Comparison of ENCODE assay signal across 20 cellular contexts in genomic region chr20:18188446-18188845, GRCh38. TPM values are rescaled to one million over a fixed set of nuclear protein-coding genes. Genes with fewer than 3 reads are reported as not detected.
DNase-seq lines count a peak whose midpoint lies in the region; ATAC-seq and TF ChIP-seq lines count a peak whose summit lies in the region.
"Had no signal": no experiment of that assay in that cellular context is flagged by ENCODE, and none has a peak within 500 bp of the region (broad histone marks: within the 10 kb centered on the region; RNA-seq: fewer than 3 reads in every experiment).

No MANE protein-coding gene starts in this region.

- POLR2A ChIA-PET in OCI-LY7 (lab: Charles Lee), result interaction anchor here (0.5 to 0.7 kb wide), 2 partner anchors 1460 to 1897 kb away, joined by 3 read pairs; no protein-coding TSS in a partner anchor

- no peak overlapping the region for H2AFZ ChIP-seq in OCI-LY7 (ENCODE audit: low read length)
- H2AFZ ChIP-seq: PC-9 had no signal

- WGBS in adrenal gland, 4 donors, result 66 to 78% (median 76%) methylated on average over 3 of the region's 3 CpGs

- H4K20me1 ChIP-seq in OCI-LY7 (ENCODE audit: insufficient read depth, low read length), result no peaks in the 10 kb centered on the region

- H3K27me3 ChIP-seq in adipocyte (replicated peaks; ENCODE audit: control insufficient read depth, insufficient read depth, low read length) (no peaks in the 10 kb centered on the region), adrenal gland (no peaks in the 10 kb centered on the region)

- DNase-seq in Right ventricle myocardium inferior (ENCODE audit: missing footprints) (no peak), cardiac septum (ENCODE audit: low spot score) (no peak), adipocyte (ENCODE audit: low read depth) (peak; percentile 54), fibroblast of villous mesenchyme (ENCODE audit: low read depth) (peak; percentile 43), T-helper 9 cell (no peak), OCI-LY7 (ENCODE audit: low spot score) (no peak), adrenal gland (no peak)
- DNase-seq in stimulated activated CD4-positive, alpha-beta T cell treated with anti-CD3 and anti-CD28 coated beads, Interleukin-1b, Interleukin-23, amount 100 ng/mL, for 48 hours, result no peak
- DNase-seq: 8988T; CD4-positive, alpha-beta T cell; DMS79 treated with DMSO at 0.1 percent for 48 hours; H7; MM.1S; NCI-H1930; NCI-H2171; NCI-H446 treated with DMSO at 0.1 percent for 48 hours; NCI-H748 treated with DMSO at 0.1 percent for 48 hours; PC-9 had no signal

- no peak overlapping the region for H3K4me2 ChIP-seq in OCI-LY7 (ENCODE audit: low read length)
- H3K4me2 ChIP-seq: KMS-11, PC-9 had no signal

- H3K27ac ChIP-seq in OCI-LY7 (ENCODE audit: low read depth, low read length, poor library complexity, severe bottlenecking) (no peak overlapping the region), adrenal gland (no peak overlapping the region)
- H3K27ac ChIP-seq: KMS-11, PC-9 had no signal

- H3K36me3 ChIP-seq in adipocyte (ENCODE audit: control insufficient read depth, insufficient read depth, low read length, severe bottlenecking) (peaks cover 54% of the 10 kb centered on the region), OCI-LY7 (ENCODE audit: insufficient read depth, low read length) (peaks cover 63% of the 10 kb centered on the region), adrenal gland (replicated peaks in 1 of 2) (peaks cover 0 to 34% of the 10 kb centered on the region in 2 donors)

- H3K9me3 ChIP-seq in adipocyte (ENCODE audit: control insufficient read depth, low read length), result no peaks in the 10 kb centered on the region
- no peaks in the 10 kb centered on the region for H3K9me3 ChIP-seq in OCI-LY7 (ENCODE audit: low read length)
- no peaks in the 10 kb centered on the region for H3K9me3 ChIP-seq in adrenal gland (replicated peaks in 1 of 3)

- H3K4me1 ChIP-seq in adipocyte (ENCODE audit: control insufficient read depth, insufficient read depth, low read length), result no peaks in the 10 kb centered on the region
- H3K4me1 ChIP-seq in OCI-LY7 (ENCODE audit: insufficient read depth, low read length, poor library complexity, severe bottlenecking), result no peaks in the 10 kb centered on the region
- no peaks in the 10 kb centered on the region for H3K4me1 ChIP-seq in adrenal gland (replicated peaks in 1 of 2)

- no peaks in the 10 kb centered on the region for H3K79me2 ChIP-seq in OCI-LY7 (ENCODE audit: insufficient read depth, low read depth, low read length)

- ATAC-seq in Right ventricle myocardium inferior, result peak; percentile 56
- ATAC-seq: SK-N-SH treated with all-trans-retinoic acid at 6 μM for 48 hours had no signal

- H3K4me3 ChIP-seq in adipocyte (ENCODE audit: low read length), result no peak overlapping the region
- no peak overlapping the region for H3K4me3 ChIP-seq in fibroblast of villous mesenchyme (ENCODE audit: low read depth, low read length)
- H3K4me3 ChIP-seq in OCI-LY7 (ENCODE audit: low read depth, low read length, poor library complexity, severe bottlenecking), result no peak overlapping the region
- no peak overlapping the region for H3K4me3 ChIP-seq in adrenal gland
- H3K4me3 ChIP-seq: PC-9 had no signal

- no peak for TF ChIP-seq CTCF in fibroblast of villous mesenchyme (IDR thresholded peaks at IDR 0.05; ENCODE audit: insufficient read depth, low read depth, low read length)
- no peak for TF ChIP-seq CTCF in OCI-LY7 (conservative IDR thresholded peaks at IDR 0.05; ENCODE audit: low read length)
- no peak for TF ChIP-seq CTCF in adrenal gland (IDR thresholded peaks at IDR 0.05)

- H3K9ac ChIP-seq in adipocyte (ENCODE audit: low read length), result no peak overlapping the region
- H3K9ac ChIP-seq: KMS-11 had no signal

- intact Hi-C loops in Right ventricle myocardium inferior (cut with DNase I) (no loop called here), cardiac septum (cut with DNase I) (no loop called here), OCI-LY7 (cut with micrococcal nuclease; ENCODE audit: unreplicated experiment) (no loop called here), adrenal gland (cut with DNase I) (no loop called here)

- TF ChIP-seq POLR2A in adrenal gland (IDR thresholded peaks at IDR 0.05), result no peak

- no TSS peak for BruUV-seq in OCI-LY7 (replicated peaks; lab: Mats Ljungman, UMichigan)

- CTCF ChIA-PET in OCI-LY7 (lab: Charles Lee; ENCODE audit: unreplicated experiment), result no interaction called here

- H3K9me2 ChIP-seq in OCI-LY7 (ENCODE audit: insufficient read depth, low read length), result no peaks in the 10 kb centered on the region

RNA-seq across cellular contexts. Expression of gene KAT14, which starts 50.8 kb away (rescaled TPM):
- total RNA-seq in Right ventricle myocardium inferior, result 10.7 TPM
- total RNA-seq in cardiac septum, result 9.7 TPM
- total RNA-seq in fibroblast of villous mesenchyme, result 13.9 and 16.0 TPM in 2 replicates
- 13.1 and 14.9 TPM in 2 replicates for total RNA-seq in OCI-LY7 (2014; rRNA removed; shearing (Covaris generic))
- 18.8 and 19.6 TPM in 2 replicates for total RNA-seq in OCI-LY7 (2022)
- total RNA-seq in adrenal gland, result 10 to 100 TPM; 13.2 to 20.0 (median 15.6) TPM
- polyA plus RNA-seq in adrenal gland, result 10 to 100 TPM in 1 of 3 donors, 1 to 10 TPM in 2; 5.7 to 24.0 (median 8.8) TPM

RNA-seq across cellular contexts. Expression of gene PET117, which starts 50.8 kb away (rescaled TPM):
- 13.3 TPM for total RNA-seq in Right ventricle myocardium inferior
- total RNA-seq in cardiac septum, result 11.0 TPM
- 9.5 and 9.7 TPM in 2 replicates for total RNA-seq in fibroblast of villous mesenchyme
- 13.1 and 15.7 TPM in 2 replicates for total RNA-seq in OCI-LY7 (2014; rRNA removed; shearing (Covaris generic))
- total RNA-seq in OCI-LY7 (2022), result 19.4 and 20.9 TPM in 2 replicates
- 10 to 100 TPM in 7 of 8 donors, 1 to 10 TPM in 1; 4.5 to 31.3 (median 17.8) TPM for total RNA-seq in adrenal gland
- polyA plus RNA-seq in adrenal gland, result 10 to 100 TPM; 11.8 to 28.2 (median 12.1) TPM

Comparison
In these comparisons a context has a peak if more than half of its experiments do, and no peak if none do; other contexts are left out.
1. DNase-seq: peak in adipocyte (single experiment) and fibroblast of villous mesenchyme (single experiment); none in Right ventricle myocardium inferior (single experiment), cardiac septum (single experiment), T-helper 9 cell (single experiment), OCI-LY7 (single experiment), stimulated activated CD4-positive, alpha-beta T cell treated with anti-CD3 and anti-CD28 coated beads, Interleukin-1b, Interleukin-23, amount 100 ng/mL, for 48 hours (single experiment) and adrenal gland (0 of 7).